23 cellular contexts compared by ENCODE assay signal in genomic region chr6:156741287-156742073, GRCh38.
DNase-seq lines count a peak whose midpoint lies in the region; ATAC-seq lines count a peak whose summit lies in the region.
"Had no signal": no experiment of that assay in that cellular context is flagged by ENCODE, and none has a peak within 500 bp of the region (broad histone marks: within the 10 kb centered on the region; RNA-seq: fewer than 3 reads in every experiment).

No MANE protein-coding gene starts in this region.

- H3K9me3 Mint-ChIP-seq in stimulated activated naive CD8-positive, alpha-beta T cell treated with anti-CD3 and anti-CD28 coated beads, Interleukin-15, amount 100 ng/mL, for 72 hours = peaks cover 10 to 11% of the 10 kb centered on the region in 2 donors

- no peaks in the 10 kb centered on the region for H3K27me3 Mint-ChIP-seq in stimulated activated naive CD8-positive, alpha-beta T cell treated with anti-CD3 and anti-CD28 coated beads, Interleukin-15, amount 100 ng/mL, for 72 hours
- H3K27me3 Mint-ChIP-seq: stimulated activated memory B cell treated with anti-CD40 and anti-IgM and Interleukin-4, amounts not matched to agents 10 μg/mL and 1 μg/mL and 100 μg/mL, for 72 hours had no signal

- peak; percentile 76 for ATAC-seq in stimulated activated naive CD8-positive, alpha-beta T cell treated with anti-CD3 and anti-CD28 coated beads, Interleukin-15, amount 100 ng/mL, for 72 hours
- ATAC-seq in stimulated activated naive CD8-positive, alpha-beta T cell treated with anti-CD3 and anti-CD28 coated beads, Interleukin-15, Interleukin-2, amounts not matched to agents 100 U/mL and 50 U/mL, for 24 hours = no peak
- ATAC-seq in GM21717 (IDR thresholded peaks at IDR 0.05; ENCODE audit: unreplicated experiment) = peak; percentile 58
- ATAC-seq: right cardiac atrium; Right ventricle myocardium inferior; stimulated activated memory B cell treated with anti-CD40 and anti-IgM and Interleukin-4, amounts not matched to agents 10 μg/mL and 1 μg/mL and 100 μg/mL, for 72 hours had no signal

- H3K27ac Mint-ChIP-seq in stimulated activated naive CD8-positive, alpha-beta T cell treated with anti-CD3 and anti-CD28 coated beads, Interleukin-15, amount 100 ng/mL, for 72 hours = no peak overlapping the region
- H3K27ac Mint-ChIP-seq: activated naive CD8-positive, alpha-beta T cell treated with anti-CD3 and anti-CD28 coated beads, Interleukin-2, amount 10 ng/mL, durations not matched to agents 7 days and 5 days; stimulated activated memory B cell treated with anti-CD40 and anti-IgM and Interleukin-4, amounts not matched to agents 10 μg/mL and 1 μg/mL and 100 μg/mL, for 72 hours had no signal

- no peaks in the 10 kb centered on the region for H3K4me1 Mint-ChIP-seq in stimulated activated naive CD8-positive, alpha-beta T cell treated with anti-CD3 and anti-CD28 coated beads, Interleukin-15, amount 100 ng/mL, for 72 hours
- H3K4me1 Mint-ChIP-seq: activated naive CD8-positive, alpha-beta T cell treated with anti-CD3 and anti-CD28 coated beads, Interleukin-2, amount 10 ng/mL, durations not matched to agents 7 days and 5 days; central memory CD8-positive, alpha-beta T cell had no signal

- no peak for DNase-seq in stimulated activated naive CD8-positive, alpha-beta T cell treated with anti-CD3 and anti-CD28 coated beads, Interleukin-15, amount 100 ng/mL, for 72 hours
- no peak for DNase-seq in stimulated activated naive CD8-positive, alpha-beta T cell treated with anti-CD3 and anti-CD28 coated beads, Interleukin-15, Interleukin-2, amounts not matched to agents 100 U/mL and 50 U/mL, for 24 hours
- peak; percentile 23 for DNase-seq in RKO (ENCODE audit: low spot score)
- no peak for DNase-seq in COLO829 (ENCODE audit: low spot score)
- no peak for DNase-seq in NCI-H1105 treated with DMSO at 0.1 percent for 48 hours (lab: John Stamatoyannopoulos, UW)
- no peak for DNase-seq in activated effector memory CD4-positive, alpha-beta T cell treated with Interleukin-2 at 50 U/mL for 16 hours
- DNase-seq: activated CD4-positive, CD25-positive, alpha-beta regulatory T cell; activated naive CD8-positive, alpha-beta T cell treated with anti-CD3 and anti-CD28 coated beads, Interleukin-2, amount 10 ng/mL, durations not matched to agents 7 days and 5 days; Calu3; DND-41; islet precursor cell; midbrain; NCI-H2081; NCI-H226; NCI-H774; right cardiac atrium; spleen; stimulated activated CD4-positive, alpha-beta T cell treated with anti-CD3 and anti-CD28 coated beads, Interleukin-2, amount 100 ng/mL, for 48 hours; T1000 had no signal

- no peak overlapping the region for H3K4me3 Mint-ChIP-seq in stimulated activated naive CD8-positive, alpha-beta T cell treated with anti-CD3 and anti-CD28 coated beads, Interleukin-15, amount 100 ng/mL, for 72 hours
- H3K4me3 Mint-ChIP-seq: activated naive CD8-positive, alpha-beta T cell treated with anti-CD3 and anti-CD28 coated beads, Interleukin-2, amount 10 ng/mL, durations not matched to agents 7 days and 5 days; central memory CD8-positive, alpha-beta T cell; stimulated activated memory B cell treated with anti-CD40 and anti-IgM and Interleukin-4, amounts not matched to agents 10 μg/mL and 1 μg/mL and 100 μg/mL, for 72 hours had no signal
